ENCODE assay signal across 25 cellular contexts in genomic region chr9:35097573-35097972, GRCh38. TPM values are rescaled to one million over a fixed set of nuclear protein-coding genes. Genes with fewer than 3 reads are reported as not detected.
DNase-seq lines count a peak whose midpoint lies in the region; ATAC-seq, FAIRE-seq and TF ChIP-seq lines count a peak whose summit lies in the region.
"Had no signal": no experiment of that assay in that cellular context is flagged by ENCODE, and none has a peak within 500 bp of the region (broad histone marks: within the 10 kb centered on the region; RNA-seq: fewer than 3 reads in every experiment).

No MANE protein-coding gene starts in this region.

- no peak for TF ChIP-seq POLR2A in breast epithelium (IDR thresholded peaks at IDR 0.05)

- H3K4me1 Mint-ChIP-seq in activated CD8-positive, alpha-beta T cell treated with anti-CD3 and anti-CD28 coated beads, Interleukin-2, amount 10 ng/mL, durations not matched to agents 7 days and 5 days (ENCODE audit: low read depth) = peaks cover 55% of the 10 kb centered on the region
- H3K4me1 Mint-ChIP-seq in activated CD8-positive, alpha-beta T cell treated with anti-CD3 and anti-CD28 coated beads for 36 hours (ENCODE audit: low read depth) = peaks cover 30% of the 10 kb centered on the region
- peaks cover 13 to 29% (median 17%) of the 10 kb centered on the region in 3 donors for H3K4me1 Mint-ChIP-seq in IgD-negative memory B cell
- H3K4me1 Mint-ChIP-seq in astrocyte (ENCODE audit: low read depth, unreplicated experiment) = peaks cover 9% of the 10 kb centered on the region
- H3K4me1 Mint-ChIP-seq in nephron = peaks cover 20% of the 10 kb centered on the region

- ATAC-seq in activated CD8-positive, alpha-beta T cell treated with anti-CD3 and anti-CD28 coated beads, Interleukin-2, amount 10 ng/mL, durations not matched to agents 7 days and 5 days = no peak
- no peak for ATAC-seq in activated CD8-positive, alpha-beta T cell treated with anti-CD3 and anti-CD28 coated beads for 36 hours
- ATAC-seq in HG02759 (IDR thresholded peaks at IDR 0.05; ENCODE audit: unreplicated experiment) (no peak), HG02938 (IDR thresholded peaks at IDR 0.05; ENCODE audit: unreplicated experiment) (no peak)
- ATAC-seq: esophagus mucosa; gastroesophageal sphincter; naive thymus-derived CD8-positive, alpha-beta T cell had no signal

- POLR2A ChIA-PET in activated CD8-positive, alpha-beta T cell treated with anti-CD3 and anti-CD28 coated beads, Interleukin-2, amount 10 ng/mL, durations not matched to agents 7 days and 5 days (lab: Charles Lee) = interaction anchor here (1.1 to 8.4 kb wide), 5 partner anchors 16 to 198 kb away, joined by 3 to 94 read pairs (median 6); partner anchors contain the start of genes FANCG and VCP
- POLR2A ChIA-PET in activated CD8-positive, alpha-beta T cell treated with anti-CD3 and anti-CD28 coated beads for 36 hours (lab: Charles Lee) = interaction anchor here (1.0 to 7.8 kb wide), 3 partner anchors 19 to 459 kb away, joined by 3 to 101 read pairs (median 8); partner anchors contain the start of genes FANCG and VCP

- DNase-seq in activated CD8-positive, alpha-beta T cell treated with anti-CD3 and anti-CD28 coated beads, Interleukin-2, amount 10 ng/mL, durations not matched to agents 7 days and 5 days = no peak
- no peak for DNase-seq in activated CD8-positive, alpha-beta T cell treated with anti-CD3 and anti-CD28 coated beads for 36 hours
- DNase-seq in astrocyte (ENCODE audit: low read depth) (no peak), breast epithelium (ENCODE audit: low spot score in 2 of 2) (no peak)
- DNase-seq: activated CD4-positive, CD25-positive, alpha-beta regulatory T cell; activated CD8-positive, alpha-beta memory T cell treated with anti-CD3 and anti-CD28 coated beads, Interleukin-2, amount 50 U/mL, for 4 hours; C1 segment of cervical spinal cord; DMS79; H9; Karpas-422; naive thymus-derived CD8-positive, alpha-beta T cell; NCI-H1417; NCI-H69; SHP77 treated with DMSO at 0.1 percent for 48 hours; stimulated activated CD4-positive, alpha-beta T cell treated with anti-CD3 and anti-CD28 coated beads, Interleukin-2, amount 100 ng/mL, for 48 hours had no signal

- H3K9me3 ChIP-seq in astrocyte (ENCODE audit: insufficient read depth, low read depth, low read length) (no peaks in the 10 kb centered on the region), breast epithelium (no peaks in the 10 kb centered on the region)
- H3K9me3 ChIP-seq: gastroesophageal sphincter, prostate gland, vagina had no signal

- H3K27me3 Mint-ChIP-seq in activated CD8-positive, alpha-beta T cell treated with anti-CD3 and anti-CD28 coated beads, Interleukin-2, amount 10 ng/mL, durations not matched to agents 7 days and 5 days (ENCODE audit: low read depth) = no peaks in the 10 kb centered on the region
- no peaks in the 10 kb centered on the region for H3K27me3 Mint-ChIP-seq in activated CD8-positive, alpha-beta T cell treated with anti-CD3 and anti-CD28 coated beads for 36 hours
- H3K27me3 Mint-ChIP-seq in IgD-negative memory B cell = no peaks in the 10 kb centered on the region
- no peaks in the 10 kb centered on the region for H3K27me3 Mint-ChIP-seq in astrocyte (ENCODE audit: low read depth, unreplicated experiment)
- no peaks in the 10 kb centered on the region for H3K27me3 Mint-ChIP-seq in nephron (ENCODE audit: low read depth)
- H3K27me3 Mint-ChIP-seq: naive thymus-derived CD8-positive, alpha-beta T cell had no signal

- H3K27ac Mint-ChIP-seq in activated CD8-positive, alpha-beta T cell treated with anti-CD3 and anti-CD28 coated beads, Interleukin-2, amount 10 ng/mL, durations not matched to agents 7 days and 5 days = peak overlapping the region; percentile 17
- H3K27ac Mint-ChIP-seq in activated CD8-positive, alpha-beta T cell treated with anti-CD3 and anti-CD28 coated beads for 36 hours = no peak overlapping the region
- H3K27ac Mint-ChIP-seq in IgD-negative memory B cell = peak overlapping the region in 2 of 3 donors; percentile 55 to 82
- no peak overlapping the region for H3K27ac Mint-ChIP-seq in astrocyte (ENCODE audit: unreplicated experiment)
- H3K27ac Mint-ChIP-seq in nephron = peak overlapping the region in 2 of 3 experiments; percentile 2 to 19

- H3K79me2 ChIP-seq in astrocyte (ENCODE audit: insufficient read depth, low read length) = peaks cover 26% of the 10 kb centered on the region

- intact Hi-C loops in activated CD8-positive, alpha-beta T cell treated with anti-CD3 and anti-CD28 coated beads for 36 hours (cut with micrococcal nuclease) = no loop called here
- intact Hi-C loops in breast epithelium (cut with DNase I; ENCODE audit: low total_unique reads) = loop anchor here (2.0 to 10.0 kb wide), 2 partner anchors 27 to 377 kb away; no protein-coding TSS in a partner anchor

- H3K36me3 ChIP-seq in astrocyte (ENCODE audit: insufficient read depth, low read length) = peaks cover 14% of the 10 kb centered on the region
- no peaks in the 10 kb centered on the region for H3K36me3 ChIP-seq in breast epithelium
- H3K36me3 ChIP-seq: prostate gland had no signal

- no peak overlapping the region for H3K4me2 ChIP-seq in astrocyte (ENCODE audit: low read length)

- H3K27ac ChIP-seq in astrocyte (ENCODE audit: low read depth, low read length) (no peak overlapping the region), breast epithelium (no peak overlapping the region)
- H3K27ac ChIP-seq: cardiac muscle cell, prostate gland had no signal

- H3K9me3 Mint-ChIP-seq in activated CD8-positive, alpha-beta T cell treated with anti-CD3 and anti-CD28 coated beads, Interleukin-2, amount 10 ng/mL, durations not matched to agents 7 days and 5 days (ENCODE audit: insufficient read depth) = no peaks in the 10 kb centered on the region
- no peaks in the 10 kb centered on the region for H3K9me3 Mint-ChIP-seq in activated CD8-positive, alpha-beta T cell treated with anti-CD3 and anti-CD28 coated beads for 36 hours
- H3K9me3 Mint-ChIP-seq in IgD-negative memory B cell = no peaks in the 10 kb centered on the region
- H3K9me3 Mint-ChIP-seq in astrocyte (ENCODE audit: unreplicated experiment) = no peaks in the 10 kb centered on the region
- no peaks in the 10 kb centered on the region for H3K9me3 Mint-ChIP-seq in nephron
- H3K9me3 Mint-ChIP-seq: H9; naive thymus-derived CD8-positive, alpha-beta T cell had no signal

- no peak for FAIRE-seq in astrocyte (lab: Jason Lieb, UNC)
- FAIRE-seq: HTR-8/SVneo had no signal

- no peak for TF ChIP-seq CTCF in activated CD8-positive, alpha-beta T cell treated with anti-CD3 and anti-CD28 coated beads for 36 hours (IDR thresholded peaks at IDR 0.05)
- TF ChIP-seq CTCF in astrocyte (IDR thresholded peaks at IDR 0.05; ENCODE audit: insufficient read depth, low read depth, low read length) (no peak), nephron (IDR thresholded peaks at IDR 0.05; ENCODE audit: unreplicated experiment in 3 of 3) (no peak), breast epithelium (IDR thresholded peaks at IDR 0.05) (no peak)

- no peak overlapping the region for H3K4me3 Mint-ChIP-seq in activated CD8-positive, alpha-beta T cell treated with anti-CD3 and anti-CD28 coated beads, Interleukin-2, amount 10 ng/mL, durations not matched to agents 7 days and 5 days
- no peak overlapping the region for H3K4me3 Mint-ChIP-seq in activated CD8-positive, alpha-beta T cell treated with anti-CD3 and anti-CD28 coated beads for 36 hours
- H3K4me3 Mint-ChIP-seq in IgD-negative memory B cell = peak overlapping the region in 2 of 4 donors; percentile 68 to 71
- H3K4me3 Mint-ChIP-seq in astrocyte (ENCODE audit: unreplicated experiment) = peak overlapping the region; percentile 2
- peak overlapping the region; percentile 56 to 76 (median 75) for H3K4me3 Mint-ChIP-seq in nephron

- H3K4me1 ChIP-seq in astrocyte (ENCODE audit: insufficient read depth, low read length) (peaks cover 7% of the 10 kb centered on the region), breast epithelium (peaks cover 0 to 21% of the 10 kb centered on the region in 2 donors)

- H3K36me3 Mint-ChIP-seq in activated CD8-positive, alpha-beta T cell treated with anti-CD3 and anti-CD28 coated beads, Interleukin-2, amount 10 ng/mL, durations not matched to agents 7 days and 5 days (ENCODE audit: low read depth) = peaks cover 42% of the 10 kb centered on the region
- peaks cover 44% of the 10 kb centered on the region for H3K36me3 Mint-ChIP-seq in activated CD8-positive, alpha-beta T cell treated with anti-CD3 and anti-CD28 coated beads for 36 hours (ENCODE audit: low read depth)
- peaks cover 9% of the 10 kb centered on the region for H3K36me3 Mint-ChIP-seq in IgD-negative memory B cell
- peaks cover 16% of the 10 kb centered on the region for H3K36me3 Mint-ChIP-seq in astrocyte (ENCODE audit: low read depth, unreplicated experiment)
- H3K36me3 Mint-ChIP-seq in nephron (ENCODE audit: low read depth) = peaks cover 30% of the 10 kb centered on the region

- H3K4me3 ChIP-seq in astrocyte (ENCODE audit: insufficient read depth, low read depth, low read length) (no peak overlapping the region), breast epithelium (no peak overlapping the region)
- H3K4me3 ChIP-seq: cardiac muscle cell, gastroesophageal sphincter, prostate gland, vagina had no signal

- CTCF ChIA-PET in activated CD8-positive, alpha-beta T cell treated with anti-CD3 and anti-CD28 coated beads, Interleukin-2, amount 10 ng/mL, durations not matched to agents 7 days and 5 days (lab: Charles Lee) = interaction anchor here (0.6 to 7.9 kb wide), 10 partner anchors 14 to 1049 kb away, joined by 3 to 111 read pairs (median 8); partner anchors contain the start of genes ATOSB, FANCG, UBAP2 and VCP
- CTCF ChIA-PET in activated CD8-positive, alpha-beta T cell treated with anti-CD3 and anti-CD28 coated beads for 36 hours (lab: Charles Lee) = interaction anchor here (1.3 to 6.5 kb wide), 6 partner anchors 8 to 198 kb away, joined by 3 to 83 read pairs (median 20); partner anchors contain the start of genes ATOSB and FANCG

- no peaks in the 10 kb centered on the region for H4K20me1 ChIP-seq in astrocyte (ENCODE audit: insufficient read depth, low read length)

- no peaks in the 10 kb centered on the region for H3K27me3 ChIP-seq in astrocyte (ENCODE audit: insufficient read depth, low read length)
- no peaks in the 10 kb centered on the region for H3K27me3 ChIP-seq in breast epithelium
- H3K27me3 ChIP-seq: cardiac muscle cell, gastroesophageal sphincter, vagina had no signal

- H3K9ac ChIP-seq in astrocyte (ENCODE audit: low read length) = no peak overlapping the region

- no peak overlapping the region for H2AFZ ChIP-seq in astrocyte (ENCODE audit: low read depth, low read length)

RNA-seq across cellular contexts. Expression of gene PIGO, which starts 1.2 kb away (rescaled TPM):
- 10 to 100 TPM; 22.6 to 23.0 TPM for total RNA-seq in activated CD8-positive, alpha-beta T cell treated with anti-CD3 and anti-CD28 coated beads, Interleukin-2, amount 10 ng/mL, durations not matched to agents 7 days and 5 days
- total RNA-seq in activated CD8-positive, alpha-beta T cell treated with anti-CD3 and anti-CD28 coated beads for 36 hours = 10 to 100 TPM; 19.8 to 21.9 TPM
- 23.9 TPM for polyA plus RNA-seq in IgD-negative memory B cell
- total RNA-seq in astrocyte (19.7 and 20.8 TPM in 2 replicates), breast epithelium (10 to 100 TPM; 15.4 to 24.9 (median 18.0) TPM)

RNA-seq across cellular contexts. Expression of gene STOML2, which starts 5.4 kb away (rescaled TPM):
- total RNA-seq in activated CD8-positive, alpha-beta T cell treated with anti-CD3 and anti-CD28 coated beads, Interleukin-2, amount 10 ng/mL, durations not matched to agents 7 days and 5 days = 100 to 1,000 TPM; 130 to 138 TPM
- 100 to 1,000 TPM; 208 to 211 TPM for total RNA-seq in activated CD8-positive, alpha-beta T cell treated with anti-CD3 and anti-CD28 coated beads for 36 hours
- polyA plus RNA-seq in IgD-negative memory B cell = 89.9 TPM
- total RNA-seq in astrocyte (83.1 and 85.1 TPM in 2 replicates), breast epithelium (100 to 1,000 TPM in 2 of 3 donors, 10 to 100 TPM in 1; 89.4 to 115 (median 101) TPM)

RNA-seq across cellular contexts. Expression of gene FANCG, which starts 17.8 kb away (rescaled TPM):
- total RNA-seq in activated CD8-positive, alpha-beta T cell treated with anti-CD3 and anti-CD28 coated beads, Interleukin-2, amount 10 ng/mL, durations not matched to agents 7 days and 5 days = 100 to 1,000 TPM; 125 to 136 TPM
- total RNA-seq in activated CD8-positive, alpha-beta T cell treated with anti-CD3 and anti-CD28 coated beads for 36 hours = 10 to 100 TPM; 91.5 to 94.0 TPM
- 15.9 TPM for polyA plus RNA-seq in IgD-negative memory B cell
- 11.0 and 14.1 TPM in 2 replicates for total RNA-seq in astrocyte
- 10 to 100 TPM; 10.7 to 15.2 (median 13.4) TPM for total RNA-seq in breast epithelium

RNA-seq across cellular contexts. Expression of gene ATOSB, which starts 18.1 kb away (rescaled TPM):
- total RNA-seq in activated CD8-positive, alpha-beta T cell treated with anti-CD3 and anti-CD28 coated beads, Interleukin-2, amount 10 ng/mL, durations not matched to agents 7 days and 5 days = 10 to 100 TPM; 14.5 to 17.0 TPM
- 1 to 10 TPM; 5.9 to 6.0 TPM for total RNA-seq in activated CD8-positive, alpha-beta T cell treated with anti-CD3 and anti-CD28 coated beads for 36 hours
- polyA plus RNA-seq in IgD-negative memory B cell = 3.5 TPM
- total RNA-seq in astrocyte (68.9 and 76.9 TPM in 2 replicates), breast epithelium (10 to 100 TPM in 1 of 3 donors, 1 to 10 TPM in 2; 7.8 to 21.1 (median 8.8) TPM)

RNA-seq across cellular contexts. Expression of gene VCP, which starts 25.1 kb away (rescaled TPM):
- total RNA-seq in activated CD8-positive, alpha-beta T cell treated with anti-CD3 and anti-CD28 coated beads, Interleukin-2, amount 10 ng/mL, durations not matched to agents 7 days and 5 days = 100 to 1,000 TPM; 214 to 217 TPM
- total RNA-seq in activated CD8-positive, alpha-beta T cell treated with anti-CD3 and anti-CD28 coated beads for 36 hours = 100 to 1,000 TPM; 215 to 224 TPM
- 200 TPM for polyA plus RNA-seq in IgD-negative memory B cell
- total RNA-seq in astrocyte = 366 and 390 TPM in 2 replicates
- total RNA-seq in breast epithelium = 100 to 1,000 TPM; 150 to 173 (median 168) TPM

Comparison
In these comparisons a context has a peak if more than half of its experiments do, and no peak if none do; other contexts are left out.
1. H3K27ac Mint-ChIP-seq: peak in activated CD8-positive, alpha-beta T cell treated with anti-CD3 and anti-CD28 coated beads, Interleukin-2, amount 10 ng/mL, durations not matched to agents 7 days and 5 days (single experiment), IgD-negative memory B cell (2 of 3) and nephron (2 of 3); none in activated CD8-positive, alpha-beta T cell treated with anti-CD3 and anti-CD28 coated beads for 36 hours (single experiment) and astrocyte (single experiment).
2. H3K4me3 Mint-ChIP-seq: peak in astrocyte (single experiment) and nephron (3 of 3); none in activated CD8-positive, alpha-beta T cell treated with anti-CD3 and anti-CD28 coated beads, Interleukin-2, amount 10 ng/mL, durations not matched to agents 7 days and 5 days (single experiment) and activated CD8-positive, alpha-beta T cell treated with anti-CD3 and anti-CD28 coated beads for 36 hours (single experiment).